In the genomic region with DNA sequence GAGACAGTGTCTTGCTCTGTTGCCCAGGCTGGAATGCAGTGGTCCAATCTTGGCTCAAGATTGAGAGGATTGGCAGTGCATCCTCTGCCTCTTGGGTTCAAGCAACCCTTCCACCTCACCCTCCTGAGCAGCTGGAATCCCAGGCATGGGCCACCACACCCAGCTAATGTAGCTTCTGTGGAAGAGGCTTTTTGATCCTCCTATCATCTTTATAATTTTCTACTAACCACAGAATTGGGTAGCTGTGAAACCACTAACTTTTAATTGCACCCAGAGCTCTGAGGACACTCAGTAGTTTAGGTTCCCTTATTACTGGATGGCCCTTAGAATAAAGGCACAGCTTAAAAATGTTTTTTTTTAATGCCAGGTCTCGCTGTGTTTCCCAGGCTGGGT, we compare ENCODE assay signal across 23 cellular contexts. TPM values are rescaled to one million over a fixed set of nuclear protein-coding genes. Genes with fewer than 3 reads are reported as not detected.
DNase-seq lines count a peak whose midpoint lies in the region; ATAC-seq and TF ChIP-seq lines count a peak whose summit lies in the region.
"Had no signal": no experiment of that assay in that cellular context is flagged by ENCODE, and none has a peak within 500 bp of the region (broad histone marks: within the 10 kb centered on the region; RNA-seq: fewer than 3 reads in every experiment).

No MANE protein-coding gene starts in this region.

- H3K9me3 ChIP-seq in SK-N-MC (ENCODE audit: low read depth, low read length) (no peaks in the 10 kb centered on the region), mesenchymal stem cell (ENCODE audit: control insufficient read depth, low read length) (no peaks in the 10 kb centered on the region)

- H3K36me3 ChIP-seq in SK-N-MC (ENCODE audit: insufficient read depth, low read length) (no peaks in the 10 kb centered on the region), mesenchymal stem cell (ENCODE audit: control insufficient read depth in 1 of 2, insufficient read depth in 2 of 2, low read depth in 1 of 2, low read length in 2 of 2) (no peaks in the 10 kb centered on the region)

- no peak overlapping the region for H3K23ac ChIP-seq in mesenchymal stem cell (ENCODE audit: low read length in 2 of 2)

- H3K9ac ChIP-seq in SK-N-MC (ENCODE audit: insufficient read length) (no peak overlapping the region), mesenchymal stem cell (ENCODE audit: low read length) (no peak overlapping the region)
- H3K9ac ChIP-seq: KMS-11 had no signal

- no peak for ATAC-seq in HG03342 (IDR thresholded peaks at IDR 0.05; ENCODE audit: unreplicated experiment)

- 100% methylated on average over 1 of the region's 1 CpG for WGBS in mesenchymal stem cell

- H3K27ac ChIP-seq in SK-N-MC, result peak overlapping the region; percentile 99
- no peak overlapping the region for H3K27ac ChIP-seq in mesenchymal stem cell (ENCODE audit: low read length, poor library complexity, severe bottlenecking)
- H3K27ac ChIP-seq: 22Rv1, KMS-11 had no signal

- H2AFZ ChIP-seq in mesenchymal stem cell (ENCODE audit: low read depth, low read length), result no peak overlapping the region

- no peak for TF ChIP-seq CTCF in glutamatergic neuron (IDR thresholded peaks at IDR 0.05; ENCODE audit: partially characterized antibody, unreplicated experiment)

- no peak overlapping the region for H2BK12ac ChIP-seq in mesenchymal stem cell (ENCODE audit: low read length in 2 of 2)

- H2AK5ac ChIP-seq in mesenchymal stem cell (ENCODE audit: low read length, severe bottlenecking), result no peak overlapping the region

- peaks cover 2% of the 10 kb centered on the region for H3K79me1 ChIP-seq in mesenchymal stem cell (replicated peaks; ENCODE audit: low read length, poor library complexity, severe bottlenecking)

- no peak overlapping the region for H3K18ac ChIP-seq in mesenchymal stem cell (ENCODE audit: low read depth in 1 of 2, low read length in 2 of 2)

- H3K4me2 ChIP-seq in mesenchymal stem cell (ENCODE audit: low read length, poor library complexity, severe bottlenecking), result no peak overlapping the region
- H3K4me2 ChIP-seq: KMS-11 had no signal

- H3K4me3 Mint-ChIP-seq in activated CD4-positive, alpha-beta T cell treated with anti-CD3 and anti-CD28 coated beads, Interleukin-2, amount 10 ng/mL, durations not matched to agents 24 days and 14 days, result no peak overlapping the region
- H3K4me3 Mint-ChIP-seq in glutamatergic neuron (ENCODE audit: unreplicated experiment), result no peak overlapping the region
- H3K4me3 Mint-ChIP-seq: B cell; CD14-positive monocyte; CD8-positive, alpha-beta memory T cell; IgD-negative memory B cell had no signal

- DNase-seq in activated CD4-positive, alpha-beta T cell treated with anti-CD3 and anti-CD28 coated beads, Interleukin-2, amount 10 ng/mL, durations not matched to agents 24 days and 14 days, result peak; percentile 44
- no peak for DNase-seq in activated CD4-positive, alpha-beta T cell treated with anti-CD3 and anti-CD28 coated beads, Interleukin-2, amount 50 U/mL, for 4 hours
- DNase-seq in SK-N-MC (ENCODE audit: low read depth, low spot score), result no peak
- DNase-seq in mesenchymal stem cell, result no peak
- no peak for DNase-seq in OCI-M2 (lab: John Stamatoyannopoulos, UW; ENCODE audit: unreplicated experiment)
- no peak for DNase-seq in glutamatergic neuron
- DNase-seq in NCI-H2107 treated with DMSO at 0.1 percent for 48 hours (lab: John Stamatoyannopoulos, UW; ENCODE audit: unreplicated experiment), result no peak
- DNase-seq: CD8-positive, alpha-beta memory T cell; DMS153; NCI-H1092; NCI-H1417 treated with DMSO at 0.1 percent for 48 hours; NCI-H1694 treated with DMSO at 0.1 percent for 48 hours; NCI-H2081; NCI-H2171; NCI-H510A; NCI-H69; OCI-M1 had no signal

- H2BK120ac ChIP-seq in mesenchymal stem cell (ENCODE audit: low read depth, low read length), result no peak overlapping the region

- intact Hi-C loops in activated CD4-positive, alpha-beta T cell treated with anti-CD3 and anti-CD28 coated beads, Interleukin-2, amount 10 ng/mL, durations not matched to agents 24 days and 14 days (cut with micrococcal nuclease), result no loop called here

- H4K8ac ChIP-seq in mesenchymal stem cell (ENCODE audit: low read length), result no peak overlapping the region

- H3K27me3 ChIP-seq in mesenchymal stem cell (ENCODE audit: control insufficient read depth in 1 of 2, insufficient read depth in 1 of 2, low read length in 2 of 2), result no peaks in the 10 kb centered on the region

- peak overlapping the region; percentile 60 for H2BK15ac ChIP-seq in mesenchymal stem cell (ENCODE audit: low read depth, poor library complexity, severe bottlenecking)

- H3K14ac ChIP-seq in mesenchymal stem cell (ENCODE audit: low read length in 2 of 2), result no peak overlapping the region

- peak overlapping the region; percentile 23 for H3K4me3 ChIP-seq in SK-N-MC
- no peak overlapping the region for H3K4me3 ChIP-seq in mesenchymal stem cell (ENCODE audit: insufficient read depth in 1 of 2, low read depth in 1 of 2, low read length in 2 of 2)

- H3K27me3 Mint-ChIP-seq in activated CD4-positive, alpha-beta T cell treated with anti-CD3 and anti-CD28 coated beads, Interleukin-2, amount 10 ng/mL, durations not matched to agents 24 days and 14 days, result no peaks in the 10 kb centered on the region
- peaks cover 2% of the 10 kb centered on the region for H3K27me3 Mint-ChIP-seq in glutamatergic neuron (ENCODE audit: unreplicated experiment)
- H3K27me3 Mint-ChIP-seq: B cell; CD8-positive, alpha-beta memory T cell; IgD-negative memory B cell had no signal

- no peak overlapping the region for H3K4ac ChIP-seq in mesenchymal stem cell (ENCODE audit: low read depth in 1 of 2, low read length in 2 of 2)

- H2BK5ac ChIP-seq in mesenchymal stem cell (ENCODE audit: low read depth, low read length, poor library complexity, severe bottlenecking), result no peak overlapping the region

- no peak overlapping the region for H4K91ac ChIP-seq in mesenchymal stem cell (ENCODE audit: low read length)

- peaks cover 5% of the 10 kb centered on the region for H3K4me1 Mint-ChIP-seq in activated CD4-positive, alpha-beta T cell treated with anti-CD3 and anti-CD28 coated beads, Interleukin-2, amount 10 ng/mL, durations not matched to agents 24 days and 14 days
- H3K4me1 Mint-ChIP-seq in glutamatergic neuron (ENCODE audit: low read depth, unreplicated experiment), result peaks cover 13% of the 10 kb centered on the region
- H3K4me1 Mint-ChIP-seq: B cell had no signal

- H3K36me3 Mint-ChIP-seq in activated CD4-positive, alpha-beta T cell treated with anti-CD3 and anti-CD28 coated beads, Interleukin-2, amount 10 ng/mL, durations not matched to agents 24 days and 14 days (ENCODE audit: low read depth), result no peaks in the 10 kb centered on the region
- no peaks in the 10 kb centered on the region for H3K36me3 Mint-ChIP-seq in glutamatergic neuron (ENCODE audit: unreplicated experiment)

- H3K9me3 Mint-ChIP-seq in activated CD4-positive, alpha-beta T cell treated with anti-CD3 and anti-CD28 coated beads, Interleukin-2, amount 10 ng/mL, durations not matched to agents 24 days and 14 days, result no peaks in the 10 kb centered on the region
- H3K9me3 Mint-ChIP-seq in glutamatergic neuron (ENCODE audit: unreplicated experiment), result no peaks in the 10 kb centered on the region
- H3K9me3 Mint-ChIP-seq: CD8-positive, alpha-beta memory T cell; IgD-negative memory B cell had no signal

- H3K4me1 ChIP-seq in mesenchymal stem cell (ENCODE audit: control insufficient read depth, insufficient read depth, low read depth, low read length), result peaks cover 2% of the 10 kb centered on the region

- H3K27ac Mint-ChIP-seq in activated CD4-positive, alpha-beta T cell treated with anti-CD3 and anti-CD28 coated beads, Interleukin-2, amount 10 ng/mL, durations not matched to agents 24 days and 14 days, result no peak overlapping the region
- H3K27ac Mint-ChIP-seq in glutamatergic neuron (ENCODE audit: unreplicated experiment), result no peak overlapping the region
- H3K27ac Mint-ChIP-seq: B cell, IgD-negative memory B cell had no signal

RNA-seq across cellular contexts. Expression of gene AGA, which starts 8.9 kb away (rescaled TPM):
- 15.1 and 15.6 TPM in 2 replicates for total RNA-seq in activated CD4-positive, alpha-beta T cell treated with anti-CD3 and anti-CD28 coated beads, Interleukin-2, amount 10 ng/mL, durations not matched to agents 24 days and 14 days
- 19.6 TPM for polyA plus RNA-seq in mesenchymal stem cell (2013, experiment 1 of 2)
- polyA plus RNA-seq in mesenchymal stem cell (2013, experiment 2 of 2), result 18.2 TPM
- 7.4 TPM for total RNA-seq in glutamatergic neuron (ENCODE audit: unreplicated experiment)
